ENCODE assay signal across 1 cellular context in the genomic region with DNA sequence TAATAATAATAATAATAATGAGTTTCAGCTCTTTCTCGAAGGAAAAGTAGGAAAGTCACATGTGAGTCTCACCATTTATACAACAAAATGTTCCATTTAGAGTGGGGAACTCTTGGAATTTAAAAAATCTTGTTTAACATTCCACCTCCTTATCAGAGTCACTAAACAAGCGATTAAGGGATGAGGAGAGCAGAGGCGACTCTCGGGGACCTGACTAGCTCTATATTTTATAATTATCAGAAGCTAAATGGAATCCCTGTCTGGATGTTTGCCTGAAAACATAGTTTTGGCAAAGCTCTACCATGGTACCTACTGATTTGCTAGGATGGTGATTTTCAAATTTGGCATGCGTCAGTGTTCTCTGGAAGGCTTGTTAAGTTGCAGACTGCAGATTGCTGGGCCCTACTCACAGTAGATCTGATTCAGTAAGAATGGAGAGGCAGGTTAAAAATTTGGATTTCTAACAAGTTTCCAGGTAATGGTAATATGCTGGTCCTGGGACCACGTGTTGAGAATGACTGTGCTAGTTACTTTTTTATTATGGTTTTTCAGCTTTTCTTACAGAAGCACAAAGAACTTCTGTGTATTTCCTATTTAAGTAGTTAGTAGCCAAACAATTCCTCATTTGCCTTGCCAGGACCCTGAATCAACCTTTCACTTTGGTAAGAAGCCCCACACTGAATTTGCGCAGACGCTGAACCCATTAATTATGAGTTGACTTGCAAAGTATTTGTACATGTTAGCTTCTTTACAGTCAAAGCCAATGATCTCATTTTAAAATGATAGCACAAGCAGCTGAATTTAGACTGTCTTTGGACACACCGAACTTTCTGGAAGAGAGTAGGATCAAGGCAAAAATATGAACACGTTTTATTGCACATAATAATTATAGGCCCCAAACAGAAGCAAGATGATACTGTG.
TF ChIP-seq lines count a peak whose summit lies in the region.

No MANE protein-coding gene starts in this region.

TF ChIP-seq in GM23338, 12 proteins besides CTCF, POLR2A, EP300 and RAD21 (continued from another document):
- TF ChIP-seq, protein P1, sequence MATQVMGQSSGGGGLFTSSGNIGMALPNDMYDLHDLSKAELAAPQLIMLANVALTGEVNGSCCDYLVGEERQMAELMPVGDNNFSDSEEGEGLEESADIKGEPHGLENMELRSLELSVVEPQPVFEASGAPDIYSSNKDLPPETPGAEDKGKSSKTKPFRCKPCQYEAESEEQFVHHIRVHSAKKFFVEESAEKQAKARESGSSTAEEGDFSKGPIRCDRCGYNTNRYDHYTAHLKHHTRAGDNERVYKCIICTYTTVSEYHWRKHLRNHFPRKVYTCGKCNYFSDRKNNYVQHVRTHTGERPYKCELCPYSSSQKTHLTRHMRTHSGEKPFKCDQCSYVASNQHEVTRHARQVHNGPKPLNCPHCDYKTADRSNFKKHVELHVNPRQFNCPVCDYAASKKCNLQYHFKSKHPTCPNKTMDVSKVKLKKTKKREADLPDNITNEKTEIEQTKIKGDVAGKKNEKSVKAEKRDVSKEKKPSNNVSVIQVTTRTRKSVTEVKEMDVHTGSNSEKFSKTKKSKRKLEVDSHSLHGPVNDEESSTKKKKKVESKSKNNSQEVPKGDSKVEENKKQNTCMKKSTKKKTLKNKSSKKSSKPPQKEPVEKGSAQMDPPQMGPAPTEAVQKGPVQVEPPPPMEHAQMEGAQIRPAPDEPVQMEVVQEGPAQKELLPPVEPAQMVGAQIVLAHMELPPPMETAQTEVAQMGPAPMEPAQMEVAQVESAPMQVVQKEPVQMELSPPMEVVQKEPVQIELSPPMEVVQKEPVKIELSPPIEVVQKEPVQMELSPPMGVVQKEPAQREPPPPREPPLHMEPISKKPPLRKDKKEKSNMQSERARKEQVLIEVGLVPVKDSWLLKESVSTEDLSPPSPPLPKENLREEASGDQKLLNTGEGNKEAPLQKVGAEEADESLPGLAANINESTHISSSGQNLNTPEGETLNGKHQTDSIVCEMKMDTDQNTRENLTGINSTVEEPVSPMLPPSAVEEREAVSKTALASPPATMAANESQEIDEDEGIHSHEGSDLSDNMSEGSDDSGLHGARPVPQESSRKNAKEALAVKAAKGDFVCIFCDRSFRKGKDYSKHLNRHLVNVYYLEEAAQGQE (IDR thresholded peaks at IDR 0.05; ENCODE audit: unreplicated experiment): no peak
- TF ChIP-seq ETS1 (IDR thresholded peaks at IDR 0.05): no peak
- TF ChIP-seq STAT1 (IDR thresholded peaks at IDR 0.05; ENCODE audit: unreplicated experiment): no peak
- TF ChIP-seq EZH2phosphoT487 (IDR thresholded peaks at IDR 0.05; ENCODE audit: unreplicated experiment): no peak
- no peak for TF ChIP-seq ZNF462 (CRISPR knock-in tag; IDR thresholded peaks at IDR 0.05)
- no peak for TF ChIP-seq CREB1 (CRISPR knock-in tag; IDR thresholded peaks at IDR 0.05; ENCODE audit: low read depth)
- no peak for TF ChIP-seq JUNB (IDR thresholded peaks at IDR 0.05; ENCODE audit: unreplicated experiment)
- no peak for TF ChIP-seq NANOG (IDR thresholded peaks at IDR 0.05; ENCODE audit: borderline replicate concordance)
- no peak for TF ChIP-seq ZNF114 (CRISPR knock-in tag; IDR thresholded peaks at IDR 0.05)
- TF ChIP-seq POLR2AphosphoS5 (IDR thresholded peaks at IDR 0.05; ENCODE audit: low read depth): no peak
- TF ChIP-seq EZH2 (IDR thresholded peaks at IDR 0.05; ENCODE audit: low read depth, unreplicated experiment): no peak
TF ChIP-seq in GM23338: peak in this region for 0.
